ENCODE assay signal across 11 cellular contexts in the genomic region with DNA sequence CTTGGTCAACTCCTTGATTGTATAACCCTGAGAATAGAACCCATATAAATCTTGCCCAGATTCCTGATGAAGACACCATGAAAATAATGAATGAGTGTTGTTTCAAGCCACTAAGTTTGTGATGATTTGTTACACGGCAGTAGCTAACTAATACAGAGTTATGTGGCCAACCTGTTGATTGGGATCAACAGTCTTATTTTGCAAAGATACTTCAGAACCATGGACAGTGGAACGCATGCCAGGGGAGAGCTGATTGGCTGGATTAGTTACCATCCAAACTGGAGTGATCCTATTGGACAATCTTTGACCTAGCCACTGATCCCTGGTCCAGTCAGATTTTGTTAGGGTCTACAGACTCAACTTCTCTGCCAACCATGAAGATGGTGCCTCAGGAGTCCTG.
DNase-seq lines count a peak whose midpoint lies in the region; ATAC-seq, FAIRE-seq and TF ChIP-seq lines count a peak whose summit lies in the region.
"Had no signal": no experiment of that assay in that cellular context is flagged by ENCODE, and none has a peak within 500 bp of the region (broad histone marks: within the 10 kb centered on the region; RNA-seq: fewer than 3 reads in every experiment).

No MANE protein-coding gene starts in this region.

- H3K4me1 ChIP-seq in effector memory CD4-positive, alpha-beta T cell (ENCODE audit: control insufficient read depth, insufficient read depth, low read length, poor library complexity, severe bottlenecking) = no peaks in the 10 kb centered on the region

- H3K4me3 ChIP-seq in fibroblast of mammary gland (ENCODE audit: control insufficient read depth, low read depth, low read length) = no peak overlapping the region
- H3K4me3 ChIP-seq in effector memory CD4-positive, alpha-beta T cell (ENCODE audit: insufficient read depth, low read depth, low read length, poor library complexity, severe bottlenecking) = no peak overlapping the region

- H3K36me3 ChIP-seq in effector memory CD4-positive, alpha-beta T cell (ENCODE audit: control insufficient read depth, insufficient read depth, low read length) = no peaks in the 10 kb centered on the region

- H3K27ac ChIP-seq in effector memory CD4-positive, alpha-beta T cell (ENCODE audit: insufficient read depth, low read length, poor library complexity, severe bottlenecking) = no peak overlapping the region

- FAIRE-seq in GM18507 (lab: Jason Lieb, UNC) = peak; percentile 46

- H3K27me3 ChIP-seq in effector memory CD4-positive, alpha-beta T cell (replicated peaks; ENCODE audit: control insufficient read depth, insufficient read depth, low read length, poor library complexity, severe bottlenecking) = no peaks in the 10 kb centered on the region

- H3K9me3 ChIP-seq in effector memory CD4-positive, alpha-beta T cell (ENCODE audit: control insufficient read depth, low read length) = no peaks in the 10 kb centered on the region

- ATAC-seq in GM21367 (IDR thresholded peaks at IDR 0.05; ENCODE audit: unreplicated experiment) (no peak), GM21526 (IDR thresholded peaks at IDR 0.05; ENCODE audit: low FRiP score, unreplicated experiment) (no peak)
- ATAC-seq: left lobe of liver had no signal

- no peak for TF ChIP-seq CTCF in fibroblast of mammary gland (conservative IDR thresholded peaks at IDR 0.05; ENCODE audit: control insufficient read depth, insufficient read depth, low read depth, low read length)

- in situ Hi-C loops in ACHN (cut with HindIII; ENCODE audit: low pct_ligation_motif_present, low pct_unique_long_range_greater_than_20kb, low sequenced_read_pairs) = no loop called here

- peak; percentile 22 for DNase-seq in ACHN
- DNase-seq in GM18507 (ENCODE audit: extremely low spot score, insufficient read length, low read depth) = no peak
- DNase-seq in RKO (ENCODE audit: low spot score) = peak; percentile 45
- DNase-seq in fibroblast of mammary gland (ENCODE audit: low read depth) = peak; percentile 33
- DNase-seq in ecto neural progenitor cell (ENCODE audit: low spot score) = no peak
- no peak for DNase-seq in effector memory CD4-positive, alpha-beta T cell
- DNase-seq: cortex of kidney, foreskin melanocyte had no signal

Comparison
In these comparisons a context has a peak if more than half of its experiments do, and no peak if none do; other contexts are left out.
1. DNase-seq: peak in ACHN (single experiment), RKO (single experiment) and fibroblast of mammary gland (single experiment); none in GM18507 (single experiment), ecto neural progenitor cell (single experiment) and effector memory CD4-positive, alpha-beta T cell (0 of 3).